In the genomic region with DNA sequence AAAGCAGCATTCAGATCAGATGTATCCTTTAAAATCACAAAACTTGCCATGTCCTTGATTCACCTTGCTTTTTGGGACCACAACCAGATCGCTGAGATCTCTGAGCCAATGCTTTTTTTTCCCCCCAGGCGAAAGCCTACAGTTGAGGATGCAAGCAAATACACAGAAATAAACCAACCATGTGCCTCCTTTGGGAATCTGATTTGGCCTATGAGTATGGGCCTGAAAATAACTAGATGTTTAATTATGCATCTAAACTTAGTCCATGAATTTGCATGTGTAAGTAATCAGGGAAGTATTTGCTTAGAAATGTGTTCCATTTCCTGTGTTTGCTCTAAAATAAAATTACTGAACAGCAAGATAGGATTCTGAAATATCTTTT, we compare ENCODE assay signal across 17 cellular contexts. TPM values are rescaled to one million over a fixed set of nuclear protein-coding genes. Genes with fewer than 3 reads are reported as not detected.
DNase-seq lines count a peak whose midpoint lies in the region; ATAC-seq and TF ChIP-seq lines count a peak whose summit lies in the region.
"Had no signal": no experiment of that assay in that cellular context is flagged by ENCODE, and none has a peak within 500 bp of the region (broad histone marks: within the 10 kb centered on the region; RNA-seq: fewer than 3 reads in every experiment).

No MANE protein-coding gene starts in this region.

- no peak overlapping the region for H3K4me3 ChIP-seq in heart left ventricle
- H3K4me3 ChIP-seq: GM12878, SJSA1 had no signal

- intact Hi-C loops in heart left ventricle (cut with DNase I), result no loop called here

- no peaks in the 10 kb centered on the region for H3K36me3 ChIP-seq in heart left ventricle
- H3K36me3 ChIP-seq: SJSA1 had no signal

- no peak for TF ChIP-seq POLR2A in heart left ventricle (IDR thresholded peaks at IDR 0.05)

- H3K9me3 ChIP-seq in heart left ventricle, result no peaks in the 10 kb centered on the region
- H3K9me3 ChIP-seq: SJSA1 had no signal

- DNase-seq in AG08395 (ENCODE audit: low spot score) (peak; percentile 45), GM04503 (ENCODE audit: low read depth) (peak; percentile 64), NCI-H526 treated with DMSO at 0.1 percent for 48 hours (lab: John Stamatoyannopoulos, UW) (peak; percentile 19), fibroblast of peridontal ligament (ENCODE audit: extremely low read depth) (peak; percentile 88), germinal center (ENCODE audit: low spot score) (no peak), heart left ventricle (no peak)
- no peak for DNase-seq in stimulated activated CD4-positive, alpha-beta T cell treated with anti-CD3 and anti-CD28 coated beads, Interleukin-12 subunit alpha, Interleukin-12 subunit beta, amount 100 ng/mL, for 4 hours
- DNase-seq: AML-193; CD4-positive, CD25-positive, alpha-beta regulatory T cell; NCI-H1105; NCI-H1694 treated with DMSO at 0.1 percent for 48 hours; PC-3; SW 1271 had no signal

- H3K27ac ChIP-seq in heart left ventricle, result no peak overlapping the region
- H3K27ac ChIP-seq: KMS-11, SJSA1 had no signal

- ATAC-seq in heart left ventricle (no peak), HG03439 (IDR thresholded peaks at IDR 0.05; ENCODE audit: unreplicated experiment) (no peak)
- ATAC-seq: GM12878, PC-3 had no signal

- peaks cover 0 to 10% (median 0%) of the 10 kb centered on the region in 12 donors for H3K4me1 ChIP-seq in heart left ventricle

- 64 to 86% (median 68%) methylated on average over 2 of the region's 2 CpGs for WGBS in heart left ventricle, 4 donors

- TF ChIP-seq CTCF in heart left ventricle (IDR thresholded peaks at IDR 0.05), result no peak

- H3K27me3 ChIP-seq in heart left ventricle, result no peaks in the 10 kb centered on the region
- H3K27me3 ChIP-seq: SJSA1 had no signal

RNA-seq across cellular contexts. Expression of a gene that starts 49.8 kb away (rescaled TPM):
- 100 to 1,000 TPM in 6 of 9 donors, 10 to 100 TPM in 3; 84.5 to 189 (median 124) TPM for total RNA-seq in heart left ventricle
- polyA plus RNA-seq in heart left ventricle, result 10 to 100 TPM; 32.5 to 52.8 TPM

Comparison
In these comparisons a context has a peak if more than half of its experiments do, and no peak if none do; other contexts are left out.
1. DNase-seq: peak in AG08395 (single experiment), GM04503 (single experiment), NCI-H526 treated with DMSO at 0.1 percent for 48 hours (single experiment) and fibroblast of peridontal ligament (single experiment); none in germinal center (single experiment), heart left ventricle (0 of 5) and stimulated activated CD4-positive, alpha-beta T cell treated with anti-CD3 and anti-CD28 coated beads, Interleukin-12 subunit alpha, Interleukin-12 subunit beta, amount 100 ng/mL, for 4 hours (single experiment).